Comparison of ENCODE assay signal across 9 cellular contexts in the genomic region with DNA sequence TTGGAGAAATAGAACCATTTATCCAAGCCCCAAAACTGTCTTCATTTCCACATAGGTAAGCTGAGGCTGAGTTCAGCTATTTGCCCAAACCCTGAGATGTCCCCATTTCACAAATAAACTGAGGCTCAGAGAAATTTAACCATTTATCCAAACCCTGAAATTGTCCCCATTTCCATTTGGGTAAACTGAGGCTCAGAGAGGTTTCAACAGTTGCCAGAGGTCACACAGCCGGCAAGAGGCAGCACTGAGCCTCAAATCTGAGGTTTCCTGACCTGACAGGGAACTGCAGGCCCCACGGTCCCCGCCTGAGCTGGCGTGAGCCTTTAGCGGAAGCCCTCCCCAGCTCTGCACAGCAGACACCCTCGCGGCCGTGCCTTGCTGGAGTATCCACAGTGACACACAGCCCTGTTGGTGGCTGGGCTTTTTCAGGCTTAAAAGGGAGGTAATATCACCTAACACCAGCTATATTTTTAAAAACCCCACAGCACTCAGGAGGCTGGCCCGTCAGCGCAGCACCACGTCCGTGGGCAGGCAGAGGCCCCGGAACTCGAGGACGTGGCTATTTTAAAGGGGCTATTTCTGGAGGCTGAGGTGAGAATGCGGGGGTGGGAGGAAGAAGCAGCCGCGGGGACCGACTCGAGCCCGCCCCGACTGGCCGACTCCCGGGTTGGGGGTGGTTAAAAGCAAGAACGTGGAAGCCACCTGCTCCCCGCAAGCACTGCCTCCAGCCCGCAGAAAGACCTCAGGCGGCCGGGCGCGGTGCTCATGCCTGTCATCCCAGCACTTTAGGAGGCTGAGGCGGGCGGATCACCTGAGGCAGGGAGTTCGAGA. TPM values are rescaled to one million over a fixed set of nuclear protein-coding genes. Genes with fewer than 3 reads are reported as not detected.
DNase-seq lines count a peak whose midpoint lies in the region; ATAC-seq and TF ChIP-seq lines count a peak whose summit lies in the region.
"Had no signal": no experiment of that assay in that cellular context is flagged by ENCODE, and none has a peak within 500 bp of the region (broad histone marks: within the 10 kb centered on the region; RNA-seq: fewer than 3 reads in every experiment).

No MANE protein-coding gene starts in this region.

- 73% methylated on average over 31 of the region's 34 CpGs for WGBS in hepatocyte (ENCODE audit: low lambda C conversion rate, missing lambda C conversion rate)

- no peaks in the 10 kb centered on the region for H3K27me3 ChIP-seq in CD8-positive, alpha-beta T cell (ENCODE audit: insufficient read depth, low read length)
- H3K27me3 ChIP-seq in colonic mucosa (peaks cover 6% of the 10 kb centered on the region), hepatocyte (no peaks in the 10 kb centered on the region)

- no peak overlapping the region for H3K27ac Mint-ChIP-seq in CD8-positive, alpha-beta T cell

- no peaks in the 10 kb centered on the region for H3K36me3 Mint-ChIP-seq in CD8-positive, alpha-beta T cell

- CTCF ChIA-PET in CD8-positive, alpha-beta T cell (lab: Charles Lee), result no interaction called here

- H2AFZ ChIP-seq in hepatocyte, result no peak overlapping the region

- peaks cover 21% of the 10 kb centered on the region for H3K27me3 Mint-ChIP-seq in CD8-positive, alpha-beta T cell (ENCODE audit: low read depth)

- H3K4me1 ChIP-seq in CD8-positive, alpha-beta T cell (ENCODE audit: insufficient read depth, low read length), result no peaks in the 10 kb centered on the region
- H3K4me1 ChIP-seq in colonic mucosa (no peaks in the 10 kb centered on the region), hepatocyte (ENCODE audit: insufficient read depth) (no peaks in the 10 kb centered on the region)

- POLR2A ChIA-PET in CD8-positive, alpha-beta T cell (lab: Charles Lee), result no interaction called here

- H3K9me3 Mint-ChIP-seq in CD8-positive, alpha-beta T cell, result peaks cover 3% of the 10 kb centered on the region

- no peak overlapping the region for H3K4me2 ChIP-seq in hepatocyte

- peak in 5 of 7 experiments; percentile 9 to 66 (median 26) for DNase-seq in CD8-positive, alpha-beta T cell
- DNase-seq in Kasumi-1 (lab: John Stamatoyannopoulos, UW) (peak; percentile 13 to 18), colonic mucosa (peak; percentile 18), HPDE6-E6E7 (ENCODE audit: extremely low spot score) (no peak), NOMO-1 treated with dmso at 0.1 percent for 144 hours (lab: John Stamatoyannopoulos, UW; ENCODE audit: unreplicated experiment) (no peak), hepatocyte (ENCODE audit: low spot score) (no peak), HuH-7 (ENCODE audit: low spot score) (no peak)

- peaks cover 4% of the 10 kb centered on the region for H3K4me1 Mint-ChIP-seq in CD8-positive, alpha-beta T cell (ENCODE audit: low read depth)

- no peak overlapping the region for H3K4me3 Mint-ChIP-seq in CD8-positive, alpha-beta T cell

- no peak overlapping the region for H3K4me3 ChIP-seq in CD8-positive, alpha-beta T cell (ENCODE audit: low read depth, low read length)
- H3K4me3 ChIP-seq in colonic mucosa (no peak overlapping the region), hepatocyte (no peak overlapping the region)
- H3K4me3 ChIP-seq: skin epidermis had no signal

- no peaks in the 10 kb centered on the region for H4K20me1 ChIP-seq in hepatocyte (ENCODE audit: insufficient read depth, poor library complexity, severe bottlenecking)

- H3K9me3 ChIP-seq in CD8-positive, alpha-beta T cell (ENCODE audit: low read length), result no peaks in the 10 kb centered on the region
- H3K9me3 ChIP-seq in colonic mucosa (no peaks in the 10 kb centered on the region), hepatocyte (ENCODE audit: low read depth) (no peaks in the 10 kb centered on the region)

- H3K9ac ChIP-seq in colonic mucosa (ENCODE audit: low read depth in 2 of 2, low read length in 2 of 2), result peak overlapping the region in 1 of 2 donors; percentile 50

- H3K79me2 ChIP-seq in hepatocyte, result no peaks in the 10 kb centered on the region

- H3K9me2 ChIP-seq in hepatocyte (replicated peaks; ENCODE audit: insufficient read depth), result no peaks in the 10 kb centered on the region

- H3K36me3 ChIP-seq in CD8-positive, alpha-beta T cell (ENCODE audit: insufficient read depth, low read length), result no peaks in the 10 kb centered on the region
- no peaks in the 10 kb centered on the region for H3K36me3 ChIP-seq in colonic mucosa
- no peaks in the 10 kb centered on the region for H3K36me3 ChIP-seq in hepatocyte (replicated peaks; ENCODE audit: insufficient read depth, low read depth)

- intact Hi-C loops in CD8-positive, alpha-beta T cell (cut with DNase I, micrococcal nuclease), result no loop called here
- intact Hi-C loops in colonic mucosa (cut with DNase I), result no loop called here

- no peak overlapping the region for H3K27ac ChIP-seq in CD8-positive, alpha-beta T cell (ENCODE audit: low read depth, low read length)
- H3K27ac ChIP-seq in colonic mucosa (no peak overlapping the region), hepatocyte (no peak overlapping the region)
- H3K27ac ChIP-seq: skin epidermis had no signal

- peak; percentile 40 for ATAC-seq in CD8-positive, alpha-beta T cell
- ATAC-seq in GM19351 (IDR thresholded peaks at IDR 0.05; ENCODE audit: unreplicated experiment), result peak; percentile 77

- no peak for TF ChIP-seq CTCF in CD8-positive, alpha-beta T cell (IDR thresholded peaks at IDR 0.05)
- TF ChIP-seq CTCF in colonic mucosa (IDR thresholded peaks at IDR 0.05) (no peak), hepatocyte (IDR thresholded peaks at IDR 0.05; ENCODE audit: poor library complexity) (no peak)

RNA-seq across cellular contexts. Expression of a gene that starts 18.5 kb away (rescaled TPM):
- 1 to 10 TPM; 4.7 to 4.8 TPM for total RNA-seq in CD8-positive, alpha-beta T cell
- total RNA-seq in colonic mucosa, result 10 to 100 TPM in 1 of 2 donors, 1 to 10 TPM in 1; 7.9 to 15.6 TPM
- 39.1 and 65.5 TPM in 2 replicates for total RNA-seq in hepatocyte
- 21.9 and 25.7 TPM in 2 replicates for polyA plus RNA-seq in hepatocyte

Comparison
In these comparisons a context has a peak if more than half of its experiments do, and no peak if none do; other contexts are left out.
1. DNase-seq: peak in CD8-positive, alpha-beta T cell (5 of 7), Kasumi-1 (2 of 2) and colonic mucosa (single experiment); none in HPDE6-E6E7 (single experiment), NOMO-1 treated with dmso at 0.1 percent for 144 hours (single experiment), hepatocyte (single experiment) and HuH-7 (single experiment).